Comparison of ENCODE assay signal across 1 cellular context in genomic region chr1:6613361-6614018, GRCh38.
TF ChIP-seq lines count a peak whose summit lies in the region.

Gene PHF13, plus strand, starts transcription at chr1:6613731. Its CDS starts 336 bp downstream, at chr1:6614067.

TF ChIP-seq in K562, 482 proteins besides CTCF, POLR2A, EP300 and RAD21 (continued from another document):
- TF ChIP-seq ARID4B (CRISPR knock-in tag; IDR thresholded peaks at IDR 0.05) (no peak), ZFPM2 (CRISPR knock-in tag; IDR thresholded peaks at IDR 0.05) (0 out of 2 replicates have a peak, but pooled peaks have one; percentile 36), MCM2 (IDR thresholded peaks at IDR 0.05; ENCODE audit: low read depth) (no peak), ETS1 (conservative IDR thresholded peaks at IDR 0.05; ENCODE audit: control insufficient read depth, low read depth, low read length) (peak; percentile 99), FOXJ2 (tag; IDR thresholded peaks at IDR 0.05) (peak; percentile 90), SREBF2 (CRISPR knock-in tag; IDR thresholded peaks at IDR 0.05) (no peak), POLR2AphosphoS2 (IDR thresholded peaks at IDR 0.05; ENCODE audit: low read length) (peak; percentile 36; the same call in 1 of the 2 replicates), SETDB1 (IDR thresholded peaks at IDR 0.05; ENCODE audit: low read length) (no peak), ATF1 (CRISPR knock-in tag; IDR thresholded peaks at IDR 0.05) (no peak), ATF1 (tag; IDR thresholded peaks at IDR 0.05) (peak; percentile 66), ZNF143 (CRISPR knock-in tag; IDR thresholded peaks at IDR 0.05) (peak; percentile 98), ARID2 (IDR thresholded peaks at IDR 0.05) (no peak), KLF13 (tag; IDR thresholded peaks at IDR 0.05; ENCODE audit: borderline replicate concordance, low read depth) (peak; percentile 95), HLTF (IDR thresholded peaks at IDR 0.05) (no peak), ARID1B (IDR thresholded peaks at IDR 0.05) (no peak), PHTF2 (CRISPR knock-in tag; IDR thresholded peaks at IDR 0.05) (no peak), ZBTB1 (CRISPR knock-in tag; IDR thresholded peaks at IDR 0.05; ENCODE audit: borderline replicate concordance, low read depth) (peak; percentile 97), ZNF592 (IDR thresholded peaks at IDR 0.05) (peak; percentile 82; the same call in 1 of the 2 replicates), ZNF274 (IDR thresholded peaks at IDR 0.05; ENCODE audit: borderline replicate concordance, low read depth, low read length) (no peak), TAF9B (IDR thresholded peaks at IDR 0.05; ENCODE audit: partially characterized antibody) (no peak), MAZ (CRISPR knock-in tag; conservative IDR thresholded peaks at IDR 0.05 in 1 of 2, IDR thresholded peaks at IDR 0.05 in 1 of 2) (peak; percentile 97 to 98), PRDM10 (IDR thresholded peaks at IDR 0.05; ENCODE audit: partially characterized antibody) (no peak), LARP7 (IDR thresholded peaks at IDR 0.05) (no peak), PRPF4 (IDR thresholded peaks at IDR 0.05; ENCODE audit: insufficient read depth, low read depth, low read length, poor library complexity, severe bottlenecking) (peak; percentile 96), NCOR1 (IDR thresholded peaks at IDR 0.05) (peak; percentile 6; the same call in 1 of the 2 replicates), SMAD4 (CRISPR knock-in tag; conservative IDR thresholded peaks at IDR 0.05) (peak; percentile 69; the same call in 1 of the 2 replicates), ZBED1 (IDR thresholded peaks at IDR 0.05) (0 out of 2 replicates have a peak, but pooled peaks have one; percentile 18), HES1 (IDR thresholded peaks at IDR 0.05; ENCODE audit: low read depth) (peak; percentile 35; the same call in 1 of the 2 replicates), GABPB2 (CRISPR knock-in tag; conservative IDR thresholded peaks at IDR 0.05) (no peak), E2F6 (IDR thresholded peaks at IDR 0.05; ENCODE audit: borderline replicate concordance in 1 of 2, extremely low read depth in 1 of 2, insufficient read depth in 1 of 2, insufficient read length in 1 of 2, low read depth in 1 of 2, low read length in 1 of 2, poor library complexity in 1 of 2, severe bottlenecking in 1 of 2) (peak; percentile 43 to 89), EWSR1 (IDR thresholded peaks at IDR 0.05; ENCODE audit: borderline replicate concordance, low read depth, partially characterized antibody) (no peak), MYNN (IDR thresholded peaks at IDR 0.05) (0 out of 2 replicates have a peak, but pooled peaks have one; percentile 20), MYNN (CRISPR knock-in tag; IDR thresholded peaks at IDR 0.05) (no peak), SNIP1 (IDR thresholded peaks at IDR 0.05; ENCODE audit: low read depth) (no peak), ERF (CRISPR knock-in tag; IDR thresholded peaks at IDR 0.05) (no peak)
- TF ChIP-seq, protein P1, sequence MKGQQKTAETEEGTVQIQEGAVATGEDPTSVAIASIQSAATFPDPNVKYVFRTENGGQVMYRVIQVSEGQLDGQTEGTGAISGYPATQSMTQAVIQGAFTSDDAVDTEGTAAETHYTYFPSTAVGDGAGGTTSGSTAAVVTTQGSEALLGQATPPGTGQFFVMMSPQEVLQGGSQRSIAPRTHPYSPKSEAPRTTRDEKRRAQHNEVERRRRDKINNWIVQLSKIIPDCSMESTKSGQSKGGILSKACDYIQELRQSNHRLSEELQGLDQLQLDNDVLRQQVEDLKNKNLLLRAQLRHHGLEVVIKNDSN (CRISPR knock-in tag; IDR thresholded peaks at IDR 0.05) = 0 out of 2 replicates have a peak, but pooled peaks have one; percentile 13
- TF ChIP-seq, protein P2, sequence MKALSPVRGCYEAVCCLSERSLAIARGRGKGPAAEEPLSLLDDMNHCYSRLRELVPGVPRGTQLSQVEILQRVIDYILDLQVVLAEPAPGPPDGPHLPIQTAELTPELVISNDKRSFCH (CRISPR knock-in tag; IDR thresholded peaks at IDR 0.05) = no peak
- TF ChIP-seq, protein P2 (tag; IDR thresholded peaks at IDR 0.05) = no peak
- TF ChIP-seq, protein P3, sequence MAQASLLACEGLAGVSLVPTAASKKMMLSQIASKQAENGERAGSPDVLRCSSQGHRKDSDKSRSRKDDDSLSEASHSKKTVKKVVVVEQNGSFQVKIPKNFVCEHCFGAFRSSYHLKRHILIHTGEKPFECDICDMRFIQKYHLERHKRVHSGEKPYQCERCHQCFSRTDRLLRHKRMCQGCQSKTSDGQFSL (CRISPR knock-in tag; IDR thresholded peaks at IDR 0.05) = no peak
- TF ChIP-seq, protein P3 (tag; IDR thresholded peaks at IDR 0.05) = peak in 1 of 2 experiments; percentile 17; a peak in 1 of 4 replicates
- TF ChIP-seq, protein P4, sequence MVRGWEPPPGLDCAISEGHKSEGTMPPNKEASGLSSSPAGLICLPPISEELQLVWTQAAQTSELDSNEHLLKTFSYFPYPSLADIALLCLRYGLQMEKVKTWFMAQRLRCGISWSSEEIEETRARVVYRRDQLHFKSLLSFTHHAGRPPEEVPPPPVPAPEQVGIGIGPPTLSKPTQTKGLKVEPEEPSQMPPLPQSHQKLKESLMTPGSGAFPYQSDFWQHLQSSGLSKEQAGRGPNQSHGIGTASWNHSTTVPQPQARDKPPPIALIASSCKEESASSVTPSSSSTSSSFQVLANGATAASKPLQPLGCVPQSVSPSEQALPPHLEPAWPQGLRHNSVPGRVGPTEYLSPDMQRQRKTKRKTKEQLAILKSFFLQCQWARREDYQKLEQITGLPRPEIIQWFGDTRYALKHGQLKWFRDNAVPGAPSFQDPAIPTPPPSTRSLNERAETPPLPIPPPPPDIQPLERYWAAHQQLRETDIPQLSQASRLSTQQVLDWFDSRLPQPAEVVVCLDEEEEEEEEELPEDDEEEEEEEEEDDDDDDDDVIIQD (CRISPR knock-in tag; IDR thresholded peaks at IDR 0.05) = no peak
- TF ChIP-seq, protein P5, sequence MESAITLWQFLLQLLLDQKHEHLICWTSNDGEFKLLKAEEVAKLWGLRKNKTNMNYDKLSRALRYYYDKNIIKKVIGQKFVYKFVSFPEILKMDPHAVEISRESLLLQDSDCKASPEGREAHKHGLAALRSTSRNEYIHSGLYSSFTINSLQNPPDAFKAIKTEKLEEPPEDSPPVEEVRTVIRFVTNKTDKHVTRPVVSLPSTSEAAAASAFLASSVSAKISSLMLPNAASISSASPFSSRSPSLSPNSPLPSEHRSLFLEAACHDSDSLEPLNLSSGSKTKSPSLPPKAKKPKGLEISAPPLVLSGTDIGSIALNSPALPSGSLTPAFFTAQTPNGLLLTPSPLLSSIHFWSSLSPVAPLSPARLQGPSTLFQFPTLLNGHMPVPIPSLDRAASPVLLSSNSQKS (CRISPR knock-in tag; IDR thresholded peaks at IDR 0.05) = no peak
TF ChIP-seq in K562: peak in this region for 105.
